ENCODE assay signal across 17 cellular contexts in the genomic region with DNA sequence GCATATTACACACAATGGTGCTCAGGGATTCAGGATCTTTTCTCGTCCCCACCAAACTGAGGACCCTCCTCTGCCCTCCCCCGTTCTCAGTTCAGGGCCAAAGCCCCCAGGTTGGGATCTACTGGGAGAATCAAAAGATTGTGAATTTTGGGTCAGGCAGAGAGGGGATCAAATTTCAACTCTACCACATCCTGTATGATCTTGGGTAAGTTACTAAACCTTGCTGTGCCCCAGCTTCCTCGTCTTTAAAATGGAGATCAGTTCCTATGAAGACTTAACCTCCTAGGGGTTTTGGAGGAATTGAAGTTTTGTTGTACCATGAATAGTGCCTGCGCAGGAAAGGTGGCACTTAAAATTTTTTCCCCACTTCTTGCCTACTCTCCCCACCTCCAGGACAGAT.
A peak's percentile ranks its signal among the peaks of the same experiment; 100 is the strongest.
DNase-seq lines count a peak whose midpoint lies in the region; TF ChIP-seq lines count a peak whose summit lies in the region.
"Had no signal": no experiment of that assay in that cellular context is flagged by ENCODE, and none has a peak within 500 bp of the region (broad histone marks: within the 10 kb centered on the region; RNA-seq: fewer than 3 reads in every experiment).

No MANE protein-coding gene starts in this region.

- H3K9me3 Mint-ChIP-seq in endothelial cell (ENCODE audit: unreplicated experiment) (no peaks in the 10 kb centered on the region), nephron (no peaks in the 10 kb centered on the region)
- H3K9me3 Mint-ChIP-seq: CD4-positive, alpha-beta memory T cell had no signal

- peak overlapping the region in 1 of 11 experiments; percentile 22; a peak in 1 of 22 replicates for H3K27ac ChIP-seq in BLaER1 treated with 17β-estradiol and CSF1 and Interleukin-3, amounts not matched to agents 10 nM and 100 nM

- peak overlapping the region; percentile 76 for H3K27ac Mint-ChIP-seq in endothelial cell (ENCODE audit: unreplicated experiment)
- peak overlapping the region; percentile 54 to 86 (median 67) for H3K27ac Mint-ChIP-seq in nephron
- H3K27ac Mint-ChIP-seq: CD4-positive, alpha-beta memory T cell; naive thymus-derived CD4-positive, alpha-beta T cell had no signal

- H4K20me1 ChIP-seq in BLaER1 treated with 17β-estradiol and CSF1 and Interleukin-3, amounts not matched to agents 10 nM and 100 nM: peaks cover 0 to 8% (median 0%) of the 10 kb centered on the region in 11 experiments; a peak in 1 of 22 replicates

- TF ChIP-seq CTCF in endothelial cell (IDR thresholded peaks at IDR 0.05; ENCODE audit: unreplicated experiment) (no peak), nephron (IDR thresholded peaks at IDR 0.05; ENCODE audit: unreplicated experiment in 3 of 3) (no peak)

- H3K4me1 Mint-ChIP-seq in endothelial cell (ENCODE audit: unreplicated experiment) (peaks cover 47% of the 10 kb centered on the region), nephron (peaks cover 47% of the 10 kb centered on the region)
- H3K4me1 Mint-ChIP-seq: CD4-positive, alpha-beta memory T cell had no signal

- H3K4me3 Mint-ChIP-seq in endothelial cell (ENCODE audit: unreplicated experiment): no peak overlapping the region
- no peak overlapping the region for H3K4me3 Mint-ChIP-seq in nephron
- H3K4me3 Mint-ChIP-seq: CD4-positive, alpha-beta memory T cell; naive thymus-derived CD4-positive, alpha-beta T cell had no signal

- H3K36me3 Mint-ChIP-seq in endothelial cell (ENCODE audit: low read depth, unreplicated experiment) (peaks cover 4% of the 10 kb centered on the region), nephron (ENCODE audit: low read depth) (peaks cover 15% of the 10 kb centered on the region)
- H3K36me3 Mint-ChIP-seq: CD4-positive, alpha-beta memory T cell; naive thymus-derived CD4-positive, alpha-beta T cell had no signal

- H3K4me3 ChIP-seq in BLaER1 treated with 17β-estradiol and CSF1 and Interleukin-3, amounts not matched to agents 10 nM and 100 nM: no peak overlapping the region
- H3K4me3 ChIP-seq: lung, stomach had no signal

- H3K9ac ChIP-seq in BLaER1 treated with 17β-estradiol and CSF1 and Interleukin-3, amounts not matched to agents 10 nM and 100 nM: no peak overlapping the region

- no peaks in the 10 kb centered on the region for H3K27me3 ChIP-seq in BLaER1 treated with 17β-estradiol and CSF1 and Interleukin-3, amounts not matched to agents 10 nM and 100 nM
- H3K27me3 ChIP-seq: stomach had no signal

- H3K27me3 Mint-ChIP-seq in endothelial cell (ENCODE audit: unreplicated experiment) (no peaks in the 10 kb centered on the region), nephron (ENCODE audit: low read depth) (no peaks in the 10 kb centered on the region)

- H3K4me1 ChIP-seq in BLaER1 treated with 17β-estradiol and CSF1 and Interleukin-3, amounts not matched to agents 10 nM and 100 nM: peaks cover 5 to 34% (median 27%) of the 10 kb centered on the region in 10 experiments; a peak in 19 of 20 replicates

- DNase-seq in LHCN-M2 (ENCODE audit: low read depth) (peak; percentile 45), endothelial cell (ENCODE audit: low spot score) (no peak), T-helper 2 cell (no peak), SKM-1 (lab: John Stamatoyannopoulos, UW; ENCODE audit: unreplicated experiment) (no peak)
- DNase-seq in stimulated activated CD4-positive, alpha-beta T cell treated with anti-CD3 and anti-CD28 coated beads, Interleukin-2, amount 100 ng/mL, for 48 hours: no peak
- no peak for DNase-seq in activated CD4-positive, CD25-positive, alpha-beta regulatory T cell (lab: John Stamatoyannopoulos, UW)
- DNase-seq: activated CD8-positive, alpha-beta memory T cell treated with anti-CD3 and anti-CD28 coated beads, Interleukin-2, amount 50 U/mL, for 4 hours; activated effector memory CD4-positive, alpha-beta T cell treated with anti-CD3 and anti-CD28 coated beads, Interleukin-2, amount 50 U/mL, for 16 hours; CD4-positive, alpha-beta memory T cell; DMS79 treated with DMSO at 0.1 percent for 48 hours; naive thymus-derived CD4-positive, alpha-beta T cell; NCI-H2081 treated with DMSO at 0.1 percent for 48 hours; NCI-H510A treated with DMSO at 0.1 percent for 48 hours; stomach had no signal

- peaks cover 0 to 29% (median 11%) of the 10 kb centered on the region in 11 experiments; a peak in 8 of 22 replicates for H3K36me3 ChIP-seq in BLaER1 treated with 17β-estradiol and CSF1 and Interleukin-3, amounts not matched to agents 10 nM and 100 nM
- H3K36me3 ChIP-seq: stomach had no signal

- peak overlapping the region in 8 of 11 experiments; percentile 2 to 45 (median 28); a peak in 10 of 22 replicates for H3K4me2 ChIP-seq in BLaER1 treated with 17β-estradiol and CSF1 and Interleukin-3, amounts not matched to agents 10 nM and 100 nM

- H3K9me3 ChIP-seq in BLaER1 treated with 17β-estradiol and CSF1 and Interleukin-3, amounts not matched to agents 10 nM and 100 nM (replicated peaks in 1 of 11): no peaks in the 10 kb centered on the region
- H3K9me3 ChIP-seq: stomach had no signal
